7 cellular contexts compared by ENCODE assay signal in genomic region chr15:76866716-76867321, GRCh38. TPM values are rescaled to one million over a fixed set of nuclear protein-coding genes. Genes with fewer than 3 reads are reported as not detected.
DNase-seq lines count a peak whose midpoint lies in the region; ATAC-seq, FAIRE-seq and TF ChIP-seq lines count a peak whose summit lies in the region.

No MANE protein-coding gene starts in this region.

- peak; percentile 64 for TF ChIP-seq CTCF in LNCaP clone FGC (IDR thresholded peaks at IDR 0.05; ENCODE audit: control insufficient read depth, extremely low read depth, insufficient read depth)
- TF ChIP-seq CTCF in astrocyte of the spinal cord (IDR thresholded peaks at IDR 0.05; ENCODE audit: low read depth, low read length), result peak; percentile 61
- TF ChIP-seq CTCF in left lung (IDR thresholded peaks at IDR 0.05), result peak in 1 of 2 donors; percentile 36
- TF ChIP-seq CTCF in vagina (IDR thresholded peaks at IDR 0.05), result peak in 1 of 3 experiments; percentile 8

- no peaks in the 10 kb centered on the region for H3K9me3 ChIP-seq in left lung
- no peaks in the 10 kb centered on the region for H3K9me3 ChIP-seq in vagina
- H3K9me3 ChIP-seq in CD8-positive, alpha-beta memory T cell (ENCODE audit: low read length), result no peaks in the 10 kb centered on the region

- peaks cover 0 to 5% (median 4%) of the 10 kb centered on the region in 3 donors for H3K36me3 Mint-ChIP-seq in CD8-positive, alpha-beta memory T cell

- peak; percentile 49 for DNase-seq in GM03348 (ENCODE audit: low spot score)
- DNase-seq in LNCaP clone FGC (ENCODE audit: low read depth), result peak; percentile 17
- DNase-seq in astrocyte of the spinal cord (ENCODE audit: low read depth, low spot score), result peak; percentile 56
- DNase-seq in left lung, result no peak
- no peak for DNase-seq in vagina (ENCODE audit: extremely low spot score in 2 of 2)
- no peak for DNase-seq in CD8-positive, alpha-beta memory T cell
- DNase-seq in GM12892 (ENCODE audit: insufficient read length), result no peak

- H3K4me3 Mint-ChIP-seq in CD8-positive, alpha-beta memory T cell, result no peak overlapping the region

- CTCF ChIA-PET in CD8-positive, alpha-beta memory T cell (lab: Charles Lee), result interaction anchor here (1.9 kb wide), 1 partner anchor 676 kb away, joined by 7 read pairs; no protein-coding TSS in a partner anchor

- H3K4me3 ChIP-seq in LNCaP clone FGC (ENCODE audit: low read depth, low read length) (no peak overlapping the region), astrocyte of the spinal cord (ENCODE audit: low read depth, low read length) (no peak overlapping the region), left lung (no peak overlapping the region), vagina (no peak overlapping the region)
- H3K4me3 ChIP-seq in CD8-positive, alpha-beta memory T cell (ENCODE audit: low read length), result no peak overlapping the region

- H3K27me3 Mint-ChIP-seq in CD8-positive, alpha-beta memory T cell, result no peaks in the 10 kb centered on the region

- H3K27me3 ChIP-seq in left lung (no peaks in the 10 kb centered on the region), vagina (no peaks in the 10 kb centered on the region)
- no peaks in the 10 kb centered on the region for H3K27me3 ChIP-seq in CD8-positive, alpha-beta memory T cell (ENCODE audit: insufficient read depth, low read length, poor library complexity, severe bottlenecking)

- FAIRE-seq in GM12892 (lab: Jason Lieb, UNC), result no peak

- H3K4me1 Mint-ChIP-seq in CD8-positive, alpha-beta memory T cell, result peaks cover 35 to 59% (median 43%) of the 10 kb centered on the region in 3 donors

- no peaks in the 10 kb centered on the region for H3K4me1 ChIP-seq in left lung
- peaks cover 11% of the 10 kb centered on the region for H3K4me1 ChIP-seq in vagina
- H3K4me1 ChIP-seq in CD8-positive, alpha-beta memory T cell (ENCODE audit: insufficient read depth, low read length), result no peaks in the 10 kb centered on the region

- no peaks in the 10 kb centered on the region for H3K9me3 Mint-ChIP-seq in CD8-positive, alpha-beta memory T cell

- POLR2A ChIA-PET in CD8-positive, alpha-beta memory T cell (lab: Charles Lee), result no interaction called here

- in situ Hi-C loops in astrocyte of the spinal cord (cut with HindIII; ENCODE audit: low sequenced_read_pairs), result no loop called here

- no peak overlapping the region for H3K27ac ChIP-seq in left lung
- no peak overlapping the region for H3K27ac ChIP-seq in vagina
- no peak overlapping the region for H3K27ac ChIP-seq in CD8-positive, alpha-beta memory T cell (ENCODE audit: low read depth, low read length)

- ATAC-seq in left lung, result peak; percentile 69

- intact Hi-C loops in left lung (cut with DNase I), result no loop called here
- intact Hi-C loops in vagina (cut with DNase I), result no loop called here

- no peak for TF ChIP-seq POLR2A in vagina (IDR thresholded peaks at IDR 0.05)
- TF ChIP-seq POLR2A in GM12892 (IDR thresholded peaks at IDR 0.05; ENCODE audit: low read depth, low read length), result no peak

- no peak overlapping the region for H3K27ac Mint-ChIP-seq in CD8-positive, alpha-beta memory T cell

- H3K36me3 ChIP-seq in left lung, result no peaks in the 10 kb centered on the region
- no peaks in the 10 kb centered on the region for H3K36me3 ChIP-seq in vagina
- no peaks in the 10 kb centered on the region for H3K36me3 ChIP-seq in CD8-positive, alpha-beta memory T cell (ENCODE audit: insufficient read depth, low read length)

RNA-seq across cellular contexts. Expression of gene SCAPER, which starts 38.3 kb away (rescaled TPM):
- total RNA-seq in left lung, result 10 to 100 TPM; 26.7 to 27.9 TPM
- total RNA-seq in vagina, result 51.3 TPM
- total RNA-seq in CD8-positive, alpha-beta memory T cell, result 10 to 100 TPM; 15.5 to 16.0 TPM
- polyA plus RNA-seq in CD8-positive, alpha-beta memory T cell, result 26.6 TPM
- polyA plus RNA-seq in GM12892 (2012; ENCODE audit: missing spikeins), result 7.8 TPM

Comparison
In these comparisons a context has a peak if more than half of its experiments do, and no peak if none do; other contexts are left out.
1. DNase-seq: peak in GM03348 (single experiment), LNCaP clone FGC (single experiment) and astrocyte of the spinal cord (single experiment); none in left lung (0 of 2), vagina (0 of 2), CD8-positive, alpha-beta memory T cell (0 of 5) and GM12892 (single experiment).